ENCODE assay signal across 2 cellular contexts in the genomic region with DNA sequence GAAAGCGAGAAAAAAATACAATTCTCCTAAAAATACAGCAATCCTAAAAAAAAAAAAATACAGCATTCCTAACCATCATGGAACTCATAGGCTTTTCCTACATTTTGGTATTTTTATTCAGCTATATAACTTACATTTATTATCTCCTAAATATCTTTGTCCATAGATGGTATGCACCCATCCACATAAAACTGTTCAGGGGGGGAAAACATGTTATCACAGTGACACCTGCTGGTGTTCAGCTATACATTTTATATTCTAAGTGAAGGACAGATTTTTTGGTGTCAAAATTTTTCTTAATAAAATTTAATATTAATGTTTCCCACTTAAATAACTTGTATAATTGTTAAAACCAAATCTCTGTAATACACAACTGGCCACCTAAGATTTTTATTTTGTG.
TF ChIP-seq lines count a peak whose summit lies in the region.

No MANE protein-coding gene starts in this region.

TF ChIP-seq in Ishikawa, 13 proteins besides CTCF, POLR2A, EP300 and RAD21 (continued from another document):
- TF ChIP-seq, protein P1, sequence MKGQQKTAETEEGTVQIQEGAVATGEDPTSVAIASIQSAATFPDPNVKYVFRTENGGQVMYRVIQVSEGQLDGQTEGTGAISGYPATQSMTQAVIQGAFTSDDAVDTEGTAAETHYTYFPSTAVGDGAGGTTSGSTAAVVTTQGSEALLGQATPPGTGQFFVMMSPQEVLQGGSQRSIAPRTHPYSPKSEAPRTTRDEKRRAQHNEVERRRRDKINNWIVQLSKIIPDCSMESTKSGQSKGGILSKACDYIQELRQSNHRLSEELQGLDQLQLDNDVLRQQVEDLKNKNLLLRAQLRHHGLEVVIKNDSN (IDR thresholded peaks at IDR 0.05), result no peak
- no peak for TF ChIP-seq EGR1 (IDR thresholded peaks at IDR 0.05)
- no peak for TF ChIP-seq NFIC (IDR thresholded peaks at IDR 0.05)
- TF ChIP-seq, protein P2, sequence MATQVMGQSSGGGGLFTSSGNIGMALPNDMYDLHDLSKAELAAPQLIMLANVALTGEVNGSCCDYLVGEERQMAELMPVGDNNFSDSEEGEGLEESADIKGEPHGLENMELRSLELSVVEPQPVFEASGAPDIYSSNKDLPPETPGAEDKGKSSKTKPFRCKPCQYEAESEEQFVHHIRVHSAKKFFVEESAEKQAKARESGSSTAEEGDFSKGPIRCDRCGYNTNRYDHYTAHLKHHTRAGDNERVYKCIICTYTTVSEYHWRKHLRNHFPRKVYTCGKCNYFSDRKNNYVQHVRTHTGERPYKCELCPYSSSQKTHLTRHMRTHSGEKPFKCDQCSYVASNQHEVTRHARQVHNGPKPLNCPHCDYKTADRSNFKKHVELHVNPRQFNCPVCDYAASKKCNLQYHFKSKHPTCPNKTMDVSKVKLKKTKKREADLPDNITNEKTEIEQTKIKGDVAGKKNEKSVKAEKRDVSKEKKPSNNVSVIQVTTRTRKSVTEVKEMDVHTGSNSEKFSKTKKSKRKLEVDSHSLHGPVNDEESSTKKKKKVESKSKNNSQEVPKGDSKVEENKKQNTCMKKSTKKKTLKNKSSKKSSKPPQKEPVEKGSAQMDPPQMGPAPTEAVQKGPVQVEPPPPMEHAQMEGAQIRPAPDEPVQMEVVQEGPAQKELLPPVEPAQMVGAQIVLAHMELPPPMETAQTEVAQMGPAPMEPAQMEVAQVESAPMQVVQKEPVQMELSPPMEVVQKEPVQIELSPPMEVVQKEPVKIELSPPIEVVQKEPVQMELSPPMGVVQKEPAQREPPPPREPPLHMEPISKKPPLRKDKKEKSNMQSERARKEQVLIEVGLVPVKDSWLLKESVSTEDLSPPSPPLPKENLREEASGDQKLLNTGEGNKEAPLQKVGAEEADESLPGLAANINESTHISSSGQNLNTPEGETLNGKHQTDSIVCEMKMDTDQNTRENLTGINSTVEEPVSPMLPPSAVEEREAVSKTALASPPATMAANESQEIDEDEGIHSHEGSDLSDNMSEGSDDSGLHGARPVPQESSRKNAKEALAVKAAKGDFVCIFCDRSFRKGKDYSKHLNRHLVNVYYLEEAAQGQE (IDR thresholded peaks at IDR 0.05; ENCODE audit: low read depth), result no peak

TF ChIP-seq in WTC11, 78 proteins besides CTCF, POLR2A, EP300 and RAD21 (continued from another document):
- TF ChIP-seq, protein P3, sequence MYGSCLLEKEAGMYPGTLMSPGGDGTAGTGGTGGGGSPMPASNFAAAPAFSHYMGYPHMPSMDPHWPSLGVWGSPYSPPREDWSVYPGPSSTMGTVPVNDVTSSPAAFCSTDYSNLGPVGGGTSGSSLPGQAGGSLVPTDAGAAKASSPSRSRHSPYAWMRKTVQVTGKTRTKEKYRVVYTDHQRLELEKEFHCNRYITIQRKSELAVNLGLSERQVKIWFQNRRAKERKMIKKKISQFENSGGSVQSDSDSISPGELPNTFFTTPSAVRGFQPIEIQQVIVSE (CRISPR knock-in tag; IDR thresholded peaks at IDR 0.05; ENCODE audit: borderline replicate concordance), result no peak
